In genomic region chr2:207561386-207562080, GRCh38 we compare ENCODE assay signal across 16 cellular contexts. TPM values are rescaled to one million over a fixed set of nuclear protein-coding genes. Genes with fewer than 3 reads are reported as not detected.
DNase-seq lines count a peak whose midpoint lies in the region; ATAC-seq, FAIRE-seq and TF ChIP-seq lines count a peak whose summit lies in the region.
"Had no signal": no experiment of that assay in that cellular context is flagged by ENCODE, and none has a peak within 500 bp of the region (broad histone marks: within the 10 kb centered on the region; RNA-seq: fewer than 3 reads in every experiment).

No MANE protein-coding gene starts in this region.

- H3K36me3 ChIP-seq in CD8-positive, alpha-beta T cell (ENCODE audit: insufficient read depth, low read length), result peaks cover 10% of the 10 kb centered on the region
- H3K36me3 ChIP-seq in neutrophil, result peaks cover 75% of the 10 kb centered on the region

- H3K27me3 Mint-ChIP-seq in CD8-positive, alpha-beta T cell (ENCODE audit: low read depth), result no peaks in the 10 kb centered on the region
- H3K27me3 Mint-ChIP-seq in HFFc6 (ENCODE audit: insufficient read depth), result peaks cover 2% of the 10 kb centered on the region; the same call in 1 of the 2 replicates

- H3K27ac Mint-ChIP-seq in CD8-positive, alpha-beta T cell, result peak overlapping the region; percentile 29
- peak overlapping the region; percentile 16; the same call in 1 of the 2 replicates for H3K27ac Mint-ChIP-seq in HFFc6

- intact Hi-C loops in CD8-positive, alpha-beta T cell (cut with DNase I, micrococcal nuclease), result no loop called here

- no peaks in the 10 kb centered on the region for H3K9me3 Mint-ChIP-seq in CD8-positive, alpha-beta T cell
- H3K9me3 Mint-ChIP-seq in HFFc6, result no peaks in the 10 kb centered on the region
- H3K9me3 Mint-ChIP-seq: neural crest cell had no signal

- peaks cover 79% of the 10 kb centered on the region for H3K36me3 Mint-ChIP-seq in CD8-positive, alpha-beta T cell
- peaks cover 47% of the 10 kb centered on the region for H3K36me3 Mint-ChIP-seq in HFFc6 (ENCODE audit: low read depth)

- H3K4me3 Mint-ChIP-seq in CD8-positive, alpha-beta T cell, result no peak overlapping the region
- H3K4me3 Mint-ChIP-seq in HFFc6, result no peak overlapping the region
- H3K4me3 Mint-ChIP-seq: neural crest cell had no signal

- FAIRE-seq in urothelium cell line (lab: Jason Lieb, UNC), result no peak

- H3K27me3 ChIP-seq in CD8-positive, alpha-beta T cell (ENCODE audit: insufficient read depth, low read length), result no peaks in the 10 kb centered on the region
- H3K27me3 ChIP-seq in neutrophil, result no peaks in the 10 kb centered on the region
- H3K27me3 ChIP-seq: adrenal gland had no signal

- no peak for ATAC-seq in CD8-positive, alpha-beta T cell
- no peak for ATAC-seq in HG03097 (IDR thresholded peaks at IDR 0.05; ENCODE audit: low FRiP score, unreplicated experiment)
- ATAC-seq: activated CD4-positive, CD25-positive, alpha-beta regulatory T cell treated with anti-CD3 and anti-CD28 coated beads, Interleukin-2, amount 50 U/mL, for 24 hours had no signal

- POLR2A ChIA-PET in CD8-positive, alpha-beta T cell (lab: Charles Lee), result no interaction called here

- H3K4me3 ChIP-seq in CD8-positive, alpha-beta T cell (ENCODE audit: low read depth, low read length), result no peak overlapping the region
- H3K4me3 ChIP-seq in neutrophil (ENCODE audit: low read depth in 1 of 2, low read length in 1 of 2), result no peak overlapping the region
- H3K4me3 ChIP-seq: adrenal gland had no signal

- no peaks in the 10 kb centered on the region for H3K4me1 ChIP-seq in CD8-positive, alpha-beta T cell (ENCODE audit: insufficient read depth, low read length)
- H3K4me1 ChIP-seq in neutrophil (ENCODE audit: control insufficient read depth in 1 of 2, insufficient read depth in 1 of 2, low read depth in 1 of 2, low read length in 1 of 2), result peaks cover 5 to 6% of the 10 kb centered on the region in 2 experiments

- no peak for DNase-seq in CD8-positive, alpha-beta T cell
- DNase-seq in HFFc6 (no peak), dermis microvascular lymphatic vessel endothelial cell (ENCODE audit: low read depth in 2 of 2) (peak; percentile 48 to 76), urothelium cell line (ENCODE audit: low spot score) (no peak)
- DNase-seq in stimulated activated CD4-positive, alpha-beta T cell treated with anti-CD3 and anti-CD28 coated beads, Interleukin-15, amount 100 ng/mL, for 24 hours, result no peak
- no peak for DNase-seq in stimulated activated CD4-positive, alpha-beta T cell treated with anti-CD3 and anti-CD28 coated beads, Interleukin-2, amount 100 ng/mL, for 24 hours
- DNase-seq: activated CD8-positive, alpha-beta memory T cell treated with anti-CD3 and anti-CD28 coated beads for 24 hours; adrenal gland; Kasumi-1; NCI-H1417; SIG-M5; stimulated activated CD4-positive, alpha-beta T cell treated with anti-CD3 and anti-CD28 coated beads, Interleukin-4, amount 100 ng/mL, for 1 hour had no signal

- TF ChIP-seq CTCF in CD8-positive, alpha-beta T cell (IDR thresholded peaks at IDR 0.05), result no peak
- TF ChIP-seq CTCF in HFFc6 (IDR thresholded peaks at IDR 0.05), result no peak
- no peak for TF ChIP-seq CTCF in neutrophil (IDR thresholded peaks at IDR 0.05)

- peaks cover 29% of the 10 kb centered on the region for H3K4me1 Mint-ChIP-seq in CD8-positive, alpha-beta T cell (ENCODE audit: low read depth)
- peaks cover 67% of the 10 kb centered on the region for H3K4me1 Mint-ChIP-seq in HFFc6 (ENCODE audit: low read depth)
- H3K4me1 Mint-ChIP-seq: neural crest cell had no signal

- H3K9me3 ChIP-seq in CD8-positive, alpha-beta T cell (ENCODE audit: low read length), result no peaks in the 10 kb centered on the region
- H3K9me3 ChIP-seq in neutrophil, result no peaks in the 10 kb centered on the region
- H3K9me3 ChIP-seq: adrenal gland had no signal

- CTCF ChIA-PET in CD8-positive, alpha-beta T cell (lab: Charles Lee), result no interaction called here

- no peak overlapping the region for H3K27ac ChIP-seq in CD8-positive, alpha-beta T cell (ENCODE audit: low read depth, low read length)
- peak overlapping the region; percentile 48 for H3K27ac ChIP-seq in neutrophil

RNA-seq across cellular contexts. Expression of gene CREB1, which starts 31.8 kb away (rescaled TPM):
- total RNA-seq in CD8-positive, alpha-beta T cell, result 10 to 100 TPM; 43.9 to 51.4 TPM
- 10 to 100 TPM; 32.9 to 51.8 (median 48.9) TPM for total RNA-seq in HFFc6 (2021; fragmentation: NEBNext Ultra II Directional; extraction: Animal tissue kit (Norgen Biotek cat#: 25700))
- total RNA-seq in dermis microvascular lymphatic vessel endothelial cell, result 29.7 and 31.0 TPM in 2 replicates

Comparison
In these comparisons a context has a peak if more than half of its experiments do, and no peak if none do; other contexts are left out.
1. DNase-seq: peak in dermis microvascular lymphatic vessel endothelial cell (2 of 2); none in CD8-positive, alpha-beta T cell (0 of 7), HFFc6 (single experiment), stimulated activated CD4-positive, alpha-beta T cell treated with anti-CD3 and anti-CD28 coated beads, Interleukin-15, amount 100 ng/mL, for 24 hours (single experiment), urothelium cell line (single experiment) and stimulated activated CD4-positive, alpha-beta T cell treated with anti-CD3 and anti-CD28 coated beads, Interleukin-2, amount 100 ng/mL, for 24 hours (0 of 2).